8 cellular contexts compared by ENCODE assay signal in genomic region chr3:66971891-66972551, GRCh38. TPM values are rescaled to one million over a fixed set of nuclear protein-coding genes. Genes with fewer than 3 reads are reported as not detected.
A peak's percentile ranks its signal among the peaks of the same experiment; 100 is the strongest.
DNase-seq lines count a peak whose midpoint lies in the region; ATAC-seq and TF ChIP-seq lines count a peak whose summit lies in the region.

No MANE protein-coding gene starts in this region.

- TF ChIP-seq EP300 in upper lobe of left lung (IDR thresholded peaks at IDR 0.05): no peak

- H3K36me3 Mint-ChIP-seq in activated naive CD4-positive, alpha-beta T cell treated with anti-CD3 and anti-CD28 coated beads, Interleukin-2, amount 50 U/mL, for 24 hours: no peaks in the 10 kb centered on the region

- H3K9me3 ChIP-seq in SK-N-MC (ENCODE audit: low read depth, low read length) (no peaks in the 10 kb centered on the region), upper lobe of left lung (no peaks in the 10 kb centered on the region)

- H3K27ac Mint-ChIP-seq in activated naive CD4-positive, alpha-beta T cell treated with anti-CD3 and anti-CD28 coated beads, Interleukin-2, amount 50 U/mL, for 24 hours: peak overlapping the region; percentile 62

- TF ChIP-seq POLR2A in upper lobe of left lung (IDR thresholded peaks at IDR 0.05): no peak

- peaks cover 15% of the 10 kb centered on the region for H3K4me1 Mint-ChIP-seq in activated naive CD4-positive, alpha-beta T cell treated with anti-CD3 and anti-CD28 coated beads, Interleukin-2, amount 50 U/mL, for 24 hours

- peak overlapping the region; percentile 84 for H3K4me3 Mint-ChIP-seq in activated naive CD4-positive, alpha-beta T cell treated with anti-CD3 and anti-CD28 coated beads, Interleukin-2, amount 50 U/mL, for 24 hours

- TF ChIP-seq CTCF in LNCaP clone FGC (IDR thresholded peaks at IDR 0.05; ENCODE audit: control insufficient read depth, extremely low read depth, insufficient read depth) (peak; percentile 96), upper lobe of left lung (IDR thresholded peaks at IDR 0.05) (peak; percentile 53 to 84 (median 65))

- peaks cover 5 to 12% (median 9%) of the 10 kb centered on the region in 4 donors for H3K4me1 ChIP-seq in upper lobe of left lung

- 7 to 16% methylated on average over 16 to 18 of the region's 22 CpGs for WGBS in upper lobe of left lung, 2 donors

- H3K9ac ChIP-seq in SK-N-MC (ENCODE audit: insufficient read length): peak overlapping the region; percentile 11

- H3K27me3 ChIP-seq in H7 (ENCODE audit: control insufficient read depth, insufficient read depth, low read length): no peaks in the 10 kb centered on the region
- H3K27me3 ChIP-seq in upper lobe of left lung: no peaks in the 10 kb centered on the region

- H3K36me3 ChIP-seq in H7 (replicated peaks; ENCODE audit: control insufficient read depth, insufficient read depth, low read length): no peaks in the 10 kb centered on the region
- no peaks in the 10 kb centered on the region for H3K36me3 ChIP-seq in SK-N-MC (ENCODE audit: insufficient read depth, low read length)
- H3K36me3 ChIP-seq in upper lobe of left lung: no peaks in the 10 kb centered on the region

- peak; percentile 98 for ATAC-seq in Right ventricle myocardium inferior
- ATAC-seq in upper lobe of left lung (ENCODE audit: low FRiP score in 2 of 2): peak; percentile 93 to 97

- DNase-seq in GF-D8 (lab: John Stamatoyannopoulos, UW): peak; percentile 34
- DNase-seq in H7: peak; percentile 77
- DNase-seq in LNCaP clone FGC (ENCODE audit: low read depth): peak; percentile 32
- no peak for DNase-seq in SK-N-MC (ENCODE audit: low read depth, low spot score)
- DNase-seq in Right ventricle myocardium inferior (ENCODE audit: missing footprints): peak; percentile 71
- peak; percentile 85 for DNase-seq in pons (ENCODE audit: low spot score)
- peak; percentile 14 to 74 for DNase-seq in upper lobe of left lung

- H3K9me3 Mint-ChIP-seq in activated naive CD4-positive, alpha-beta T cell treated with anti-CD3 and anti-CD28 coated beads, Interleukin-2, amount 50 U/mL, for 24 hours: no peaks in the 10 kb centered on the region

- H3K27ac ChIP-seq in SK-N-MC: no peak overlapping the region
- H3K27ac ChIP-seq in upper lobe of left lung: peak overlapping the region in 3 of 4 donors; percentile 0 to 73 (median 53)

- H3K27me3 Mint-ChIP-seq in activated naive CD4-positive, alpha-beta T cell treated with anti-CD3 and anti-CD28 coated beads, Interleukin-2, amount 50 U/mL, for 24 hours: peaks cover 2% of the 10 kb centered on the region

- H3K4me3 ChIP-seq in H7 (ENCODE audit: insufficient read depth, low read depth, low read length) (no peak overlapping the region), LNCaP clone FGC (ENCODE audit: low read depth, low read length) (peak overlapping the region; percentile 22; the same call in 1 of the 2 replicates), SK-N-MC (peak overlapping the region; percentile 30), upper lobe of left lung (peak overlapping the region in 3 of 4 donors; percentile 19 to 48 (median 45))

- intact Hi-C loops in Right ventricle myocardium inferior (cut with DNase I): loop anchor here (10.0 kb wide), 2 partner anchors 143 to 1923 kb away; no protein-coding TSS in a partner anchor

RNA-seq across cellular contexts. Expression of gene KBTBD8, which starts 26.1 kb away (rescaled TPM):
- total RNA-seq in H7 (2014; rRNA removed; shearing (Covaris generic)): 6.7 and 11.8 TPM in 2 replicates
- 4.1 TPM for total RNA-seq in Right ventricle myocardium inferior
- total RNA-seq in upper lobe of left lung: 1 to 10 TPM; 1.1 to 8.4 (median 3.8) TPM
